Comparison of ENCODE assay signal across 1 cellular context in the genomic region with DNA sequence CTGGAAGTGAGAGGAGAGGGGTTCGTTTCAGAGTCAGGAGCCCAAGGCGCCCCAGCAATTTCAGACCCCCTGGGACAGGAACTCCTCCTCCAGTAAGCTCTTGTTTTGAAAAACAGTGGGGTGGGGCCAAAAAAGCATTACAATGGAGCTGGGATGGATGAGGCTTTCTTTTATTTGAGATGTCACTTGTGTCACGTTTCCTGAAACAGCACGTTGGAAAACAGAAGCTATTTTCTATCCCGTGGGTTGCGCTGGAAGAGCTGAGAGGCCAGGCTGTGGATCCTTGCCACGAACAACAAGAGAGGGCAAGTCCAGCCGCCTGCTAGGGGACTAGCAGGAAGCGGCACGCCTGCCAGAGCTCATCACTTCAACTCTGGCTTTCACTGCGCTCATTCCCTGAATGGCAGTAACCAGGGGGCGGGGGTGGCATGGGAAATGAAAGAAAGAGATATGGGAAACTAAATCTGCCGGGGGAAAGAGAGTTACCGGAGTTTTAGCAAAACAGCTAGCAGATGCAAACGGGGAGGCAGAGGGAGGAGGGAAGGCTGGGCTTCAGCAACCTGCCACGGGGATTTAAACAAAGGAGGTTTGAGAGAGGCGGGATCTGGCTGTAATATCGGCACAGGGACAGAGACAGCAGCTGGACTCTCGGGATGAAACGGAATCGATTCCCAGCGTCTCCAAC.
TF ChIP-seq lines count a peak whose summit lies in the region.

No MANE protein-coding gene starts in this region.

TF ChIP-seq in GM23338, 12 proteins besides CTCF, POLR2A, EP300 and RAD21 (continued from another document):
- TF ChIP-seq, protein P1, sequence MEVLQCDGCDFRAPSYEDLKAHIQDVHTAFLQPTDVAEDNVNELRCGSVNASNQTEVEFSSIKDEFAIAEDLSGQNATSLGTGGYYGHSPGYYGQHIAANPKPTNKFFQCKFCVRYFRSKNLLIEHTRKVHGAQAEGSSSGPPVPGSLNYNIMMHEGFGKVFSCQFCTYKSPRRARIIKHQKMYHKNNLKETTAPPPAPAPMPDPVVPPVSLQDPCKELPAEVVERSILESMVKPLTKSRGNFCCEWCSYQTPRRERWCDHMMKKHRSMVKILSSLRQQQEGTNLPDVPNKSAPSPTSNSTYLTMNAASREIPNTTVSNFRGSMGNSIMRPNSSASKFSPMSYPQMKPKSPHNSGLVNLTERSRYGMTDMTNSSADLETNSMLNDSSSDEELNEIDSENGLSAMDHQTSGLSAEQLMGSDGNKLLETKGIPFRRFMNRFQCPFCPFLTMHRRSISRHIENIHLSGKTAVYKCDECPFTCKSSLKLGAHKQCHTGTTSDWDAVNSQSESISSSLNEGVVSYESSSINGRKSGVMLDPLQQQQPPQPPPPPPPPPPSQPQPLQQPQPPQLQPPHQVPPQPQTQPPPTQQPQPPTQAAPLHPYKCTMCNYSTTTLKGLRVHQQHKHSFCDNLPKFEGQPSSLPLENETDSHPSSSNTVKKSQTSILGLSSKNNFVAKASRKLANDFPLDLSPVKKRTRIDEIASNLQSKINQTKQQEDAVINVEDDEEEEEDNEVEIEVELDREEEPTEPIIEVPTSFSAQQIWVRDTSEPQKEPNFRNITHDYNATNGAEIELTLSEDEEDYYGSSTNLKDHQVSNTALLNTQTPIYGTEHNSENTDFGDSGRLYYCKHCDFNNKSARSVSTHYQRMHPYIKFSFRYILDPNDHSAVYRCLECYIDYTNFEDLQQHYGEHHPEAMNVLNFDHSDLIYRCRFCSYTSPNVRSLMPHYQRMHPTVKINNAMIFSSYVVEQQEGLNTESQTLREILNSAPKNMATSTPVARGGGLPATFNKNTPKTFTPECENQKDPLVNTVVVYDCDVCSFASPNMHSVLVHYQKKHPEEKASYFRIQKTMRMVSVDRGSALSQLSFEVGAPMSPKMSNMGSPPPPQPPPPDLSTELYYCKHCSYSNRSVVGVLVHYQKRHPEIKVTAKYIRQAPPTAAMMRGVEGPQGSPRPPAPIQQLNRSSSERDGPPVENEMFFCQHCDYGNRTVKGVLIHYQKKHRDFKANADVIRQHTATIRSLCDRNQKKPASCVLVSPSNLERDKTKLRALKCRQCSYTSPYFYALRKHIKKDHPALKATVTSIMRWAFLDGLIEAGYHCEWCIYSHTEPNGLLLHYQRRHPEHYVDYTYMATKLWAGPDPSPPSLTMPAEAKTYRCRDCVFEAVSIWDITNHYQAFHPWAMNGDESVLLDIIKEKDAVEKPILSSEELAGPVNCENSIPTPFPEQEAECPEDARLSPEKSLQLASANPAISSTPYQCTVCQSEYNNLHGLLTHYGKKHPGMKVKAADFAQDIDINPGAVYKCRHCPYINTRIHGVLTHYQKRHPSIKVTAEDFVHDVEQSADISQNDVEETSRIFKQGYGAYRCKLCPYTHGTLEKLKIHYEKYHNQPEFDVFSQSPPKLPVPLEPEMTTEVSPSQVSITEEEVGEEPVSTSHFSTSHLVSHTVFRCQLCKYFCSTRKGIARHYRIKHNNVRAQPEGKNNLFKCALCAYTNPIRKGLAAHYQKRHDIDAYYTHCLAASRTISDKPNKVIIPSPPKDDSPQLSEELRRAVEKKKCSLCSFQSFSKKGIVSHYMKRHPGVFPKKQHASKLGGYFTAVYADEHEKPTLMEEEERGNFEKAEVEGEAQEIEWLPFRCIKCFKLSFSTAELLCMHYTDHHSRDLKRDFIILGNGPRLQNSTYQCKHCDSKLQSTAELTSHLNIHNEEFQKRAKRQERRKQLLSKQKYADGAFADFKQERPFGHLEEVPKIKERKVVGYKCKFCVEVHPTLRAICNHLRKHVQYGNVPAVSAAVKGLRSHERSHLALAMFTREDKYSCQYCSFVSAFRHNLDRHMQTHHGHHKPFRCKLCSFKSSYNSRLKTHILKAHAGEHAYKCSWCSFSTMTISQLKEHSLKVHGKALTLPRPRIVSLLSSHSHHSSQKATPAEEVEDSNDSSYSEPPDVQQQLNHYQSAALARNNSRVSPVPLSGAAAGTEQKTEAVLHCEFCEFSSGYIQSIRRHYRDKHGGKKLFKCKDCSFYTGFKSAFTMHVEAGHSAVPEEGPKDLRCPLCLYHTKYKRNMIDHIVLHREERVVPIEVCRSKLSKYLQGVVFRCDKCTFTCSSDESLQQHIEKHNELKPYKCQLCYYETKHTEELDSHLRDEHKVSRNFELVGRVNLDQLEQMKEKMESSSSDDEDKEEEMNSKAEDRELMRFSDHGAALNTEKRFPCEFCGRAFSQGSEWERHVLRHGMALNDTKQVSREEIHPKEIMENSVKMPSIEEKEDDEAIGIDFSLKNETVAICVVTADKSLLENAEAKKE (CRISPR knock-in tag; IDR thresholded peaks at IDR 0.05): no peak
- peak; percentile 62 for TF ChIP-seq POLR2AphosphoS5 (IDR thresholded peaks at IDR 0.05; ENCODE audit: low read depth)
